ENCODE assay signal across 8 cellular contexts in genomic region chr2:86195055-86195807, GRCh38. TPM values are rescaled to one million over a fixed set of nuclear protein-coding genes. Genes with fewer than 3 reads are reported as not detected.
DNase-seq lines count a peak whose midpoint lies in the region; ATAC-seq, FAIRE-seq and TF ChIP-seq lines count a peak whose summit lies in the region.

TSS of gene IMMT (minus strand) at chr2:86195462. CDS start at chr2:86195382, 80 bp downstream.

- intact Hi-C loops in T-helper 1 cell treated with Interleukin-12 subunit alpha and Interleukin-12 subunit beta and Interleukin-4 antibody, amounts not matched to agents 30 ng/mL and 1 ng/mL, for 36 hours (cut with micrococcal nuclease) = loop anchor here (1.0 to 10.0 kb wide), 12 partner anchors 30 to 870 kb away; partner anchors contain the start of genes CHMP3, ELMOD3, POLR1A and RETSAT
- intact Hi-C loops in left ventricle myocardium inferior (cut with micrococcal nuclease) = no loop called here
- intact Hi-C loops in prostate gland (cut with DNase I) = no loop called here

- peak; percentile 86 for ATAC-seq in HG02852 (IDR thresholded peaks at IDR 0.05; ENCODE audit: unreplicated experiment)

- H3K4me3 ChIP-seq in left ventricle myocardium inferior (peak within 1 kb of the TSS; percentile 97), prostate gland (peak within 1 kb of the TSS; percentile 84 to 96), urinary bladder (ENCODE audit: low read depth, low read length) (peak within 1 kb of the TSS; percentile 71)

- H3K36me3 ChIP-seq in left ventricle myocardium inferior = no peaks in the 10 kb centered on the region
- H3K36me3 ChIP-seq in prostate gland = no peaks in the 10 kb centered on the region
- no peaks in the 10 kb centered on the region for H3K36me3 ChIP-seq in urinary bladder (ENCODE audit: insufficient read depth)

- H3K27me3 ChIP-seq in left ventricle myocardium inferior (ENCODE audit: low read depth) = no peaks in the 10 kb centered on the region
- H3K27me3 ChIP-seq in prostate gland (replicated peaks; ENCODE audit: insufficient read depth) = no peaks in the 10 kb centered on the region

- peaks cover 74% of the 10 kb centered on the region for H3K4me1 ChIP-seq in left ventricle myocardium inferior
- H3K4me1 ChIP-seq in prostate gland (replicated peaks) = no peaks in the 10 kb centered on the region
- H3K4me1 ChIP-seq in urinary bladder (ENCODE audit: insufficient read depth) = peaks cover 1% of the 10 kb centered on the region

- DNase-seq in GM12892 (ENCODE audit: insufficient read length) (peak; percentile 73), NCI-H146 (lab: John Stamatoyannopoulos, UW) (peak; percentile 98), amniotic stem cell (lab: John Stamatoyannopoulos, UW) (peak; percentile 96), left ventricle myocardium inferior (peak; percentile 97), prostate gland (ENCODE audit: low spot score) (peak; percentile 87)

- TF ChIP-seq CTCF in left ventricle myocardium inferior (IDR thresholded peaks at IDR 0.05; ENCODE audit: borderline replicate concordance) = no peak
- TF ChIP-seq CTCF in prostate gland (IDR thresholded peaks at IDR 0.05) = no peak

- FAIRE-seq in GM12892 (lab: Jason Lieb, UNC) = peak; percentile 95

- peak within 1 kb of the TSS; percentile 100 for H3K27ac ChIP-seq in left ventricle myocardium inferior (replicated peaks)
- peak within 1 kb of the TSS; percentile 97 to 98 for H3K27ac ChIP-seq in prostate gland
- peak within 1 kb of the TSS; percentile 97 for H3K27ac ChIP-seq in urinary bladder (ENCODE audit: low read depth)

- H3K9me3 ChIP-seq in left ventricle myocardium inferior (replicated peaks) (no peaks in the 10 kb centered on the region), prostate gland (no peaks in the 10 kb centered on the region)

- peak; percentile 89 for TF ChIP-seq POLR2A in GM12892 (IDR thresholded peaks at IDR 0.05; ENCODE audit: low read depth, low read length)
- peak; percentile 45 for TF ChIP-seq POLR2A in prostate gland (IDR thresholded peaks at IDR 0.05)

- WGBS in prostate gland = under 1% methylated on average over 71 of the region's 74 CpGs
- WGBS in urinary bladder = under 1% methylated on average over 74 of the region's 74 CpGs

RNA-seq across cellular contexts. Expression of gene IMMT, which starts in this region (rescaled TPM):
- 88.2 TPM for polyA plus RNA-seq in GM12892 (2012; ENCODE audit: missing spikeins)
- total RNA-seq in T-helper 1 cell treated with Interleukin-12 subunit alpha and Interleukin-12 subunit beta and Interleukin-4 antibody, amounts not matched to agents 30 ng/mL and 1 ng/mL, for 36 hours = 148 and 169 TPM in 2 replicates
- total RNA-seq in left ventricle myocardium inferior = 288 TPM
- 10 to 100 TPM; 32.6 to 52.5 TPM for total RNA-seq in prostate gland
- total RNA-seq in urinary bladder = 50.5 TPM
- 62.6 TPM for polyA plus RNA-seq in urinary bladder

Comparison
In these comparisons a context has a peak if more than half of its experiments do, and no peak if none do; other contexts are left out.
1. Peak in every context shown above with its lines: DNase-seq, ATAC-seq, H3K4me3 ChIP-seq and H3K27ac ChIP-seq.